ENCODE assay signal across 8 cellular contexts in the genomic region with DNA sequence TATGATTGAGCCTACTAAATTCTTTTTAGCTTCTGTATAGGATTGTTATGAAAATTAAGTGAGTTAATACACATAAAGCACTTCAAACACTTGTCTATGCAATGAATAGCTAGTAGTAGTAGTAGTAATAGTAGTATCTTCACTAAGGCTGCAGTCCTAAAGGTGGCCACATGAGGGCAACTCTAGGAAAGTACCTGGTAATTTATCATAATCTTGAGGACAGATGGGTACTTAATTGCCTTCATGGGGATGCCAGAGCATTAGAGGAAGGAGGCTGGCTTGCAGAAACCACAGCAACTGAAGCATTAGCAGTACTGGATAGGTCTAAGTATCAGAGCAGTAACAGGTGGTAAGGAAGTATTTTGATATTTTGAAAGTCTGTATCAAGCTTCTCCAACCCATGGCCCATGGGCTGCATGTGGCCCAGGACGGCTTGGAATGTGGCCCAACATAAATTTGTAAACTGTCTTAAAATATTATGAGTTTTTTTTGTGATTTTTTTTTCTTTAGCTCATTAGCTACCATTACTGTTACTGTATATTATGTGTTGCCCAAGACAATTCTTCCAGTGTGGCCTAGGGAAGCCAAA. TPM values are rescaled to one million over a fixed set of nuclear protein-coding genes. Genes with fewer than 3 reads are reported as not detected.
DNase-seq lines count a peak whose midpoint lies in the region; ATAC-seq, FAIRE-seq and TF ChIP-seq lines count a peak whose summit lies in the region.

No MANE protein-coding gene starts in this region.

- H3K4me3 Mint-ChIP-seq in activated T-helper 1 cell treated with anti-CD3 and anti-CD28 coated beads, Interleukin-12 subunit alpha, Interleukin-12 subunit beta, Interleukin-2, Interleukin-4 antibody, amounts not matched to agents 30 ng/mL and 10 ng/mL and 1 ng/mL, durations not matched to agents 14 hours and 24 hours and 36 hours: no peak overlapping the region
- H3K4me3 Mint-ChIP-seq in immature natural killer cell: no peak overlapping the region

- H3K36me3 Mint-ChIP-seq in activated T-helper 1 cell treated with anti-CD3 and anti-CD28 coated beads, Interleukin-12 subunit alpha, Interleukin-12 subunit beta, Interleukin-2, Interleukin-4 antibody, amounts not matched to agents 30 ng/mL and 10 ng/mL and 1 ng/mL, durations not matched to agents 14 hours and 24 hours and 36 hours (ENCODE audit: low read depth): peaks cover 2% of the 10 kb centered on the region
- peaks cover 0 to 4% (median 0%) of the 10 kb centered on the region in 3 donors for H3K36me3 Mint-ChIP-seq in immature natural killer cell

- DNase-seq in D721Med (ENCODE audit: insufficient read length, low spot score) (no peak), NOMO-1 (lab: John Stamatoyannopoulos, UW; ENCODE audit: unreplicated experiment in 2 of 2) (peak; percentile 42 to 70), immature natural killer cell (peak; percentile 51 to 62 (median 51)), caudate nucleus (lab: John Stamatoyannopoulos, UW) (no peak)
- peak; percentile 28 for DNase-seq in activated T-helper 1 cell treated with anti-CD3 and anti-CD28 coated beads, Interleukin-12 subunit alpha, Interleukin-12 subunit beta, Interleukin-2, Interleukin-4 antibody, amounts not matched to agents 30 ng/mL and 10 ng/mL and 1 ng/mL, durations not matched to agents 14 hours and 24 hours and 36 hours (ENCODE audit: low spot score)
- DNase-seq in stimulated activated CD8-positive, alpha-beta memory T cell treated with anti-CD3 and anti-CD28 coated beads, Interleukin-4, amount 100 ng/mL, for 24 hours (ENCODE audit: low read depth): peak; percentile 43

- peaks cover 4% of the 10 kb centered on the region for H3K27me3 Mint-ChIP-seq in activated T-helper 1 cell treated with anti-CD3 and anti-CD28 coated beads, Interleukin-12 subunit alpha, Interleukin-12 subunit beta, Interleukin-2, Interleukin-4 antibody, amounts not matched to agents 30 ng/mL and 10 ng/mL and 1 ng/mL, durations not matched to agents 14 hours and 24 hours and 36 hours (ENCODE audit: insufficient read depth)
- peaks cover 2 to 4% (median 2%) of the 10 kb centered on the region in 3 donors for H3K27me3 Mint-ChIP-seq in immature natural killer cell (ENCODE audit: low read depth in 3 of 3)

- no peak overlapping the region for H3K27ac Mint-ChIP-seq in activated T-helper 1 cell treated with anti-CD3 and anti-CD28 coated beads, Interleukin-12 subunit alpha, Interleukin-12 subunit beta, Interleukin-2, Interleukin-4 antibody, amounts not matched to agents 30 ng/mL and 10 ng/mL and 1 ng/mL, durations not matched to agents 14 hours and 24 hours and 36 hours
- H3K27ac Mint-ChIP-seq in immature natural killer cell: peak overlapping the region in 1 of 6 donors; percentile 80

- FAIRE-seq in D721Med (lab: Jason Lieb, UNC): peak; percentile 72

- peaks cover 33% of the 10 kb centered on the region for H3K4me1 Mint-ChIP-seq in activated T-helper 1 cell treated with anti-CD3 and anti-CD28 coated beads, Interleukin-12 subunit alpha, Interleukin-12 subunit beta, Interleukin-2, Interleukin-4 antibody, amounts not matched to agents 30 ng/mL and 10 ng/mL and 1 ng/mL, durations not matched to agents 14 hours and 24 hours and 36 hours (ENCODE audit: low read depth)
- peaks cover 3 to 6% of the 10 kb centered on the region in 2 donors for H3K4me1 Mint-ChIP-seq in immature natural killer cell

- intact Hi-C loops in activated T-helper 1 cell treated with anti-CD3 and anti-CD28 coated beads, Interleukin-12 subunit alpha, Interleukin-12 subunit beta, Interleukin-2, Interleukin-4 antibody, amounts not matched to agents 30 ng/mL and 10 ng/mL and 1 ng/mL, durations not matched to agents 14 hours and 24 hours and 36 hours (cut with micrococcal nuclease): loop anchor here (1.0 kb wide), 1 partner anchor 53 kb away; no protein-coding TSS in a partner anchor

- ATAC-seq in GM21723 (IDR thresholded peaks at IDR 0.05; ENCODE audit: unreplicated experiment): peak; percentile 31
- no peak for ATAC-seq in GM19467 (IDR thresholded peaks at IDR 0.05; ENCODE audit: unreplicated experiment)

- peak; percentile 38 for TF ChIP-seq CTCF in D721Med (IDR thresholded peaks at IDR 0.05; ENCODE audit: insufficient read depth, missing control alignments)

- no peaks in the 10 kb centered on the region for H3K9me3 Mint-ChIP-seq in activated T-helper 1 cell treated with anti-CD3 and anti-CD28 coated beads, Interleukin-12 subunit alpha, Interleukin-12 subunit beta, Interleukin-2, Interleukin-4 antibody, amounts not matched to agents 30 ng/mL and 10 ng/mL and 1 ng/mL, durations not matched to agents 14 hours and 24 hours and 36 hours
- no peaks in the 10 kb centered on the region for H3K9me3 Mint-ChIP-seq in immature natural killer cell

- no peak overlapping the region for H3K27ac ChIP-seq in caudate nucleus (ENCODE audit: low read depth, low read length)

RNA-seq across cellular contexts. Expression of gene NIPAL1, which starts 17.3 kb away (rescaled TPM):
- 2.0 and 2.5 TPM in 2 replicates for total RNA-seq in activated T-helper 1 cell treated with anti-CD3 and anti-CD28 coated beads, Interleukin-12 subunit alpha, Interleukin-12 subunit beta, Interleukin-2, Interleukin-4 antibody, amounts not matched to agents 30 ng/mL and 10 ng/mL and 1 ng/mL, durations not matched to agents 14 hours and 24 hours and 36 hours
- polyA plus RNA-seq in immature natural killer cell: not detected

RNA-seq across cellular contexts. Expression of gene CNGA1, which starts 17.4 kb away (rescaled TPM):
- total RNA-seq in activated T-helper 1 cell treated with anti-CD3 and anti-CD28 coated beads, Interleukin-12 subunit alpha, Interleukin-12 subunit beta, Interleukin-2, Interleukin-4 antibody, amounts not matched to agents 30 ng/mL and 10 ng/mL and 1 ng/mL, durations not matched to agents 14 hours and 24 hours and 36 hours: not detected in 2 replicates
- not detected for polyA plus RNA-seq in immature natural killer cell

Comparison
In these comparisons a context has a peak if more than half of its experiments do, and no peak if none do; other contexts are left out.
1. DNase-seq: peak in NOMO-1 (2 of 2), activated T-helper 1 cell treated with anti-CD3 and anti-CD28 coated beads, Interleukin-12 subunit alpha, Interleukin-12 subunit beta, Interleukin-2, Interleukin-4 antibody, amounts not matched to agents 30 ng/mL and 10 ng/mL and 1 ng/mL, durations not matched to agents 14 hours and 24 hours and 36 hours (single experiment), immature natural killer cell (3 of 3) and stimulated activated CD8-positive, alpha-beta memory T cell treated with anti-CD3 and anti-CD28 coated beads, Interleukin-4, amount 100 ng/mL, for 24 hours (single experiment); none in D721Med (single experiment) and caudate nucleus (0 of 61).